8 cellular contexts compared by ENCODE assay signal in genomic region chr12:4538207-4539160, GRCh38. TPM values are rescaled to one million over a fixed set of nuclear protein-coding genes. Genes with fewer than 3 reads are reported as not detected.
DNase-seq lines count a peak whose midpoint lies in the region; ATAC-seq and TF ChIP-seq lines count a peak whose summit lies in the region.

Gene RAD51AP1, plus strand, starts transcription at chr12:4538890. Its CDS starts 50 bp downstream, at chr12:4538940.

- DNase-seq in DND-41 (peak; percentile 97), GM23338 (ENCODE audit: low spot score) (peak; percentile 99), LHCN-M2 (ENCODE audit: low read depth) (peak; percentile 96), RPMI8226 (peak; percentile 98), fibroblast of gingiva (ENCODE audit: low read depth) (peak; percentile 98), naive B cell (peak; percentile 96)
- DNase-seq in activated T-helper 1 cell treated with anti-CD3 and anti-CD28 coated beads, Interleukin-2, amount 50 U/mL, for 16 hours (ENCODE audit: low read depth in 1 of 2, low spot score in 1 of 2): peak; percentile 85 to 93

- no peaks in the 10 kb centered on the region for H3K9me3 ChIP-seq in DND-41 (ENCODE audit: insufficient read depth, low read length, severe bottlenecking)

- H3K4me1 Mint-ChIP-seq in GM23338: peaks cover 8% of the 10 kb centered on the region
- H3K4me1 Mint-ChIP-seq in naive B cell: peaks cover 20 to 34% (median 21%) of the 10 kb centered on the region in 3 donors
- peaks cover 23% of the 10 kb centered on the region for H3K4me1 Mint-ChIP-seq in stimulated activated memory B cell treated with anti-CD40 and anti-IgM and Interleukin-4, amounts not matched to agents 10 μg/mL and 1 μg/mL and 100 μg/mL, for 72 hours

- H2AFZ ChIP-seq in DND-41 (ENCODE audit: low read depth, low read length) (peak within 1 kb of the TSS; percentile 98), GM23338 (peak within 1 kb of the TSS; percentile 30)

- H3K9ac ChIP-seq in DND-41 (ENCODE audit: low read depth, low read length): peak within 1 kb of the TSS; percentile 88

- H3K79me2 ChIP-seq in DND-41 (ENCODE audit: insufficient read depth, low read length) (peaks cover 75% of the 10 kb centered on the region), GM23338 (replicated peaks; ENCODE audit: insufficient read depth) (peaks cover 35% of the 10 kb centered on the region)

- no peaks in the 10 kb centered on the region for H3K27me3 Mint-ChIP-seq in GM23338 (ENCODE audit: insufficient read depth, low read depth, poor library complexity)
- no peaks in the 10 kb centered on the region for H3K27me3 Mint-ChIP-seq in naive B cell
- no peaks in the 10 kb centered on the region for H3K27me3 Mint-ChIP-seq in stimulated activated memory B cell treated with anti-CD40 and anti-IgM and Interleukin-4, amounts not matched to agents 10 μg/mL and 1 μg/mL and 100 μg/mL, for 72 hours

- H3K36me3 Mint-ChIP-seq in GM23338 (ENCODE audit: low read depth): peaks cover 5% of the 10 kb centered on the region; the same call in 2 of the 3 replicates
- H3K36me3 Mint-ChIP-seq in naive B cell: no peaks in the 10 kb centered on the region
- H3K36me3 Mint-ChIP-seq in stimulated activated memory B cell treated with anti-CD40 and anti-IgM and Interleukin-4, amounts not matched to agents 10 μg/mL and 1 μg/mL and 100 μg/mL, for 72 hours: peaks cover 5% of the 10 kb centered on the region

- H3K9me3 Mint-ChIP-seq in GM23338 (no peaks in the 10 kb centered on the region; the same call in 2 of the 3 replicates), naive B cell (no peaks in the 10 kb centered on the region)
- no peaks in the 10 kb centered on the region for H3K9me3 Mint-ChIP-seq in stimulated activated memory B cell treated with anti-CD40 and anti-IgM and Interleukin-4, amounts not matched to agents 10 μg/mL and 1 μg/mL and 100 μg/mL, for 72 hours

- TF ChIP-seq CTCF in DND-41 (IDR thresholded peaks at IDR 0.05; ENCODE audit: borderline replicate concordance, extremely low read depth, low read length, poor library complexity, severe bottlenecking): no peak
- no peak for TF ChIP-seq CTCF in GM23338 (conservative IDR thresholded peaks at IDR 0.05; ENCODE audit: low read depth in 2 of 2)

- H3F3A ChIP-seq in GM23338 (replicated peaks; ENCODE audit: low read depth): no peaks in the 10 kb centered on the region

- no peaks in the 10 kb centered on the region for H4K20me1 ChIP-seq in DND-41 (ENCODE audit: insufficient read depth, low read length)
- no peaks in the 10 kb centered on the region for H4K20me1 ChIP-seq in GM23338 (replicated peaks; ENCODE audit: insufficient read depth)

- peak; percentile 97 for ATAC-seq in DND-41 (ENCODE audit: insufficient read depth, low read depth)
- peak; percentile 99 for ATAC-seq in GM23338
- peak; percentile 98 to 99 for ATAC-seq in naive B cell (ENCODE audit: low read depth in 2 of 2)
- peak; percentile 100 for ATAC-seq in stimulated activated memory B cell treated with anti-CD40 and anti-IgM and Interleukin-4, amounts not matched to agents 10 μg/mL and 1 μg/mL and 100 μg/mL, for 72 hours

- H3K9me2 ChIP-seq in GM23338 (ENCODE audit: insufficient read depth): no peaks in the 10 kb centered on the region

- H3K4me3 ChIP-seq in DND-41 (ENCODE audit: low read depth in 1 of 2, low read length in 2 of 2) (peak within 1 kb of the TSS; percentile 44 to 63), GM23338 (peak within 1 kb of the TSS; percentile 72)

- H3K36me3 ChIP-seq in DND-41 (ENCODE audit: insufficient read depth, low read length) (peaks cover 40% of the 10 kb centered on the region), GM23338 (ENCODE audit: insufficient read depth) (peaks cover 2% of the 10 kb centered on the region; the same call in 1 of the 2 replicates)

- H3K4me1 ChIP-seq in DND-41 (ENCODE audit: insufficient read depth, low read length) (peaks cover 46% of the 10 kb centered on the region), GM23338 (ENCODE audit: insufficient read depth) (no peaks in the 10 kb centered on the region)

- peak within 1 kb of the TSS; percentile 93 for H3K4me3 Mint-ChIP-seq in GM23338
- H3K4me3 Mint-ChIP-seq in naive B cell: peak within 1 kb of the TSS; percentile 87 to 99 (median 97)
- peak within 1 kb of the TSS; percentile 86 for H3K4me3 Mint-ChIP-seq in stimulated activated memory B cell treated with anti-CD40 and anti-IgM and Interleukin-4, amounts not matched to agents 10 μg/mL and 1 μg/mL and 100 μg/mL, for 72 hours

- H3K27me3 ChIP-seq in DND-41 (ENCODE audit: insufficient read depth, low read length, poor library complexity) (no peaks in the 10 kb centered on the region), GM23338 (ENCODE audit: insufficient read depth) (no peaks in the 10 kb centered on the region)

- H3K4me2 ChIP-seq in DND-41 (ENCODE audit: insufficient read depth, low read length) (peak within 1 kb of the TSS; percentile 89), GM23338 (peak within 1 kb of the TSS; percentile 91)

- H3K27ac ChIP-seq in DND-41 (ENCODE audit: low read length) (peak within 1 kb of the TSS; percentile 98), GM23338 (ENCODE audit: low read depth) (peak within 1 kb of the TSS; percentile 61)

- H3K27ac Mint-ChIP-seq in GM23338 (peak within 1 kb of the TSS; percentile 99), naive B cell (peak within 1 kb of the TSS; percentile 88 to 99 (median 98))
- H3K27ac Mint-ChIP-seq in stimulated activated memory B cell treated with anti-CD40 and anti-IgM and Interleukin-4, amounts not matched to agents 10 μg/mL and 1 μg/mL and 100 μg/mL, for 72 hours: peak within 1 kb of the TSS; percentile 95

TF ChIP-seq in GM23338, 12 proteins besides CTCF, POLR2A, EP300 and RAD21 (continues in another document):
- no peak for TF ChIP-seq ZNF331 (CRISPR knock-in tag; IDR thresholded peaks at IDR 0.05; ENCODE audit: low read depth)
- TF ChIP-seq, protein P1, sequence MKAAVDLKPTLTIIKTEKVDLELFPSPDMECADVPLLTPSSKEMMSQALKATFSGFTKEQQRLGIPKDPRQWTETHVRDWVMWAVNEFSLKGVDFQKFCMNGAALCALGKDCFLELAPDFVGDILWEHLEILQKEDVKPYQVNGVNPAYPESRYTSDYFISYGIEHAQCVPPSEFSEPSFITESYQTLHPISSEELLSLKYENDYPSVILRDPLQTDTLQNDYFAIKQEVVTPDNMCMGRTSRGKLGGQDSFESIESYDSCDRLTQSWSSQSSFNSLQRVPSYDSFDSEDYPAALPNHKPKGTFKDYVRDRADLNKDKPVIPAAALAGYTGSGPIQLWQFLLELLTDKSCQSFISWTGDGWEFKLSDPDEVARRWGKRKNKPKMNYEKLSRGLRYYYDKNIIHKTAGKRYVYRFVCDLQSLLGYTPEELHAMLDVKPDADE (IDR thresholded peaks at IDR 0.05): peak; percentile 55; the same call in 1 of the 2 replicates
- no peak for TF ChIP-seq EZH2phosphoT487 (IDR thresholded peaks at IDR 0.05; ENCODE audit: unreplicated experiment)
- TF ChIP-seq NANOG (IDR thresholded peaks at IDR 0.05; ENCODE audit: borderline replicate concordance): no peak
- peak; percentile 63; the same call in 1 of the 2 replicates for TF ChIP-seq CREB1 (CRISPR knock-in tag; IDR thresholded peaks at IDR 0.05; ENCODE audit: low read depth)
- TF ChIP-seq STAT1 (IDR thresholded peaks at IDR 0.05; ENCODE audit: unreplicated experiment): no peak
- peak; percentile 48 for TF ChIP-seq POLR2AphosphoS5 (IDR thresholded peaks at IDR 0.05; ENCODE audit: low read depth)
- no peak for TF ChIP-seq JUNB (IDR thresholded peaks at IDR 0.05; ENCODE audit: unreplicated experiment)

RNA-seq across cellular contexts. Expression of gene RAD51AP1, which starts in this region (rescaled TPM):
- 75.2 and 84.5 TPM in 2 replicates for total RNA-seq in GM23338 (2014; rRNA removed; shearing (Covaris generic))
- polyA plus RNA-seq in GM23338 (2016; fragmentation: Nextera tagmentation; extraction: Ambion mirVana): 112 and 119 TPM in 2 replicates
- total RNA-seq in LHCN-M2 (2014; rRNA removed): 34.6 and 49.9 TPM in 2 replicates
- 7.8 TPM for polyA plus RNA-seq in LHCN-M2 (2012)
- polyA plus RNA-seq in naive B cell (ENCODE audit: low read depth in 6 of 6): 10 to 100 TPM in 4 of 6 donors, 1 to 10 TPM in 2; 7.9 to 33.7 (median 11.3) TPM

Comparison
In these comparisons a context has a peak if more than half of its experiments do, and no peak if none do; other contexts are left out.
1. Peak in every context shown above with its lines: DNase-seq, ATAC-seq, H3K4me3 ChIP-seq and H3K27ac ChIP-seq.